In the genomic region with DNA sequence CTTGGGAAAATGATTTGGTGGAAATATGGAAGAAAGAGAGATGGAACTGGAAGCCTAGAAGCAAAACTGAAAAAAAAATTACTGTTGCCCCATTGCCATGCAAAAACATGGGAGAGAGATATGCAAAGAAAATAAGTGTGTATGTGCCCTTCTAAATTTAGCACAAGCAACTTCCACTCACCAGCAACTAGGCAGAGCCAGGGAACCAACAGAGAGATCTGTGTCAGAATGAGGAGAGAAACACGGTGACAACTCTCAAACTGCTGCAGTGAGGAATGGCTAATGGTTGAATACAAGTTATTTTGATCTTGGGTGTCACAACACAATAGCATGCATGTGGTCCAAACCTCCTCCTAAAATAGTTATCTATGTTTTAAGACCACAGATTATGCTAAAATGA, we compare ENCODE assay signal across 25 cellular contexts. TPM values are rescaled to one million over a fixed set of nuclear protein-coding genes. Genes with fewer than 3 reads are reported as not detected.
"Had no signal": no experiment of that assay in that cellular context is flagged by ENCODE, and none has a peak within 500 bp of the region (broad histone marks: within the 10 kb centered on the region; RNA-seq: fewer than 3 reads in every experiment).

No MANE protein-coding gene starts in this region.

- H3K4me3 ChIP-seq: MG63, PC-9, SK-N-MC had no signal

- DNase-seq: activated CD4-positive, alpha-beta memory T cell treated with anti-CD3 and anti-CD28 coated beads for 36 hours; activated CD4-positive, alpha-beta T cell treated with anti-CD3 and anti-CD28 coated beads, Interleukin-2, amount 10 ng/mL, durations not matched to agents 7 days and 5 days; activated CD4-positive, CD25-positive, alpha-beta regulatory T cell; activated CD8-positive, alpha-beta memory T cell treated with anti-CD3 and anti-CD28 coated beads for 24 hours; activated effector memory CD4-positive, alpha-beta T cell treated with anti-CD3 and anti-CD28 coated beads, Interleukin-2, amount 50 U/mL, for 16 hours; activated naive CD4-positive, alpha-beta T cell treated with Interleukin-2 at 50 U/mL for 16 hours; activated naive CD8-positive, alpha-beta T cell treated with anti-CD3 and anti-CD28 coated beads, Interleukin-2, amount 50 U/mL, for 24 hours; activated T-cell treated with anti-CD3 and anti-CD28 coated beads, Interleukin-2, amount 50 U/mL, for 4 hours; amniotic stem cell; central memory CD4-positive, alpha-beta T cell; MG63; NCI-H1092 treated with DMSO at 0.1 percent for 48 hours; NCI-H1417 treated with DMSO at 0.1 percent for 48 hours; NCI-H1694; NCI-H2029; NCI-H345; NCI-H510A; NCI-H526 treated with DMSO at 0.1 percent for 48 hours; PC-9; T-cell had no signal

- H3K27me3 ChIP-seq: MG63 had no signal

- H3K9me3 ChIP-seq: MG63 had no signal

- ATAC-seq: activated naive CD4-positive, alpha-beta T cell treated with anti-CD3 and anti-CD28 coated beads, Interleukin-2, amount 50 U/mL, for 72 hours; activated naive CD8-positive, alpha-beta T cell treated with anti-CD3 and anti-CD28 coated beads, Interleukin-2, amount 50 U/mL, for 24 hours; activated T-cell treated with anti-CD3 and anti-CD28 coated beads, Interleukin-2, amount 50 U/mL, for 4 hours; T-cell had no signal

- H3K36me3 ChIP-seq: MG63 had no signal

- H3K27ac ChIP-seq: KMS-11, PC-9, SK-N-MC, VCaP had no signal

RNA-seq across cellular contexts. Expression of a gene that starts 10.9 kb away (rescaled TPM):
- total RNA-seq: activated CD4-positive, alpha-beta memory T cell treated with anti-CD3 and anti-CD28 coated beads for 36 hours; activated CD4-positive, alpha-beta T cell treated with anti-CD3 and anti-CD28 coated beads, Interleukin-2, amount 10 ng/mL, durations not matched to agents 7 days and 5 days; activated naive CD4-positive, alpha-beta T cell treated with anti-CD3 and anti-CD28 coated beads, Interleukin-2, amount 50 U/mL, for 72 hours; T-helper 2 cell treated with Interferon-gamma antibody and Interleukin-4, amounts not matched to agents 100 ng/mL and 5 ng/mL, for 36 hours had no signal

RNA-seq across cellular contexts. Expression of a gene that starts 48.8 kb away (rescaled TPM):
- total RNA-seq: activated CD4-positive, alpha-beta memory T cell treated with anti-CD3 and anti-CD28 coated beads for 36 hours; activated CD4-positive, alpha-beta T cell treated with anti-CD3 and anti-CD28 coated beads, Interleukin-2, amount 10 ng/mL, durations not matched to agents 7 days and 5 days; activated naive CD4-positive, alpha-beta T cell treated with anti-CD3 and anti-CD28 coated beads, Interleukin-2, amount 50 U/mL, for 72 hours; activated T-cell treated with anti-CD3 and anti-CD28 coated beads, Interleukin-2, amount 50 U/mL, for 4 hours; PC-9; T-helper 2 cell treated with Interferon-gamma antibody and Interleukin-4, amounts not matched to agents 100 ng/mL and 5 ng/mL, for 36 hours had no signal
